ENCODE assay signal across 32 cellular contexts in the genomic region with DNA sequence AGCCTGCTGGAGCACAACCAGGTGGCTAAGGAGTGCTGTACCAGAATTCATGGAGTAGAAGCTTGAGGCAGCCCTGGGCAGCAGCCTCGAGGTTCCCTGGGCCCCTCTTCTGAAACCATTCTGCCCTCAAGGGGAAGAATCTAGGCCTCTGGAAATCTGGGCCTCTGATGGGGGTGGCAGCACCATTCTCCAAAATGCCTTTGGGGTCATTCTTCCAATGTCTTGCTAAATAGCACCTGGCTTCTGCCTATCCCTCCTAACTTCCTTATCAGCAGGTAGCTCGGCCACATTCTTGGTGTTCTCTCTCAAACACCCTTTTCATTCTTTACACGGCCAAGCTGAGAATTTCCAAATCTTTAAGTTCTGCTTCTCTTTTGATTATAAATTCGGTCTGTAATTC.
DNase-seq lines count a peak whose midpoint lies in the region; ATAC-seq and TF ChIP-seq lines count a peak whose summit lies in the region.
"Had no signal": no experiment of that assay in that cellular context is flagged by ENCODE, and none has a peak within 500 bp of the region (broad histone marks: within the 10 kb centered on the region; RNA-seq: fewer than 3 reads in every experiment).

No MANE protein-coding gene starts in this region.

- H4K91ac ChIP-seq in trophoblast cell (ENCODE audit: low read depth, low read length), result no peak overlapping the region

- no peak overlapping the region for H3K18ac ChIP-seq in trophoblast cell (ENCODE audit: low read length)

- peak overlapping the region; percentile 25 for H3K27ac ChIP-seq in trophoblast cell (ENCODE audit: low read depth, low read length)
- H3K27ac ChIP-seq: 22Rv1; A549; BLaER1; BLaER1 treated with 17β-estradiol and CSF1 and Interleukin-3, amounts not matched to agents 10 nM and 100 nM; C4-2B had no signal

- intact Hi-C loops in Caco-2 (cut with micrococcal nuclease; ENCODE audit: unreplicated experiment) (no loop called here), mucosa of descending colon (cut with DNase I, micrococcal nuclease) (no loop called here)

- no peak overlapping the region for H4K8ac ChIP-seq in trophoblast cell (ENCODE audit: low read depth, low read length)

- H3K9me3 Mint-ChIP-seq in Caco-2 (ENCODE audit: unreplicated experiment), result no peaks in the 10 kb centered on the region
- H3K9me3 Mint-ChIP-seq: CD4-positive, CD25-positive, alpha-beta regulatory T cell; CD8-positive, alpha-beta T cell had no signal

- H3K9me3 ChIP-seq in Caco-2 (no peaks in the 10 kb centered on the region), trophoblast cell (ENCODE audit: insufficient read depth, low read depth, low read length) (peaks cover 3% of the 10 kb centered on the region), mucosa of descending colon (no peaks in the 10 kb centered on the region)
- H3K9me3 ChIP-seq: A549, BE2C had no signal

- no peak overlapping the region for H3K23ac ChIP-seq in trophoblast cell (ENCODE audit: low read length)

- no peak overlapping the region for H2AFZ ChIP-seq in trophoblast cell (ENCODE audit: insufficient read depth, low read length, poor library complexity)

- H3K14ac ChIP-seq in trophoblast cell (ENCODE audit: low read length), result no peak overlapping the region

- no peaks in the 10 kb centered on the region for H3K36me3 Mint-ChIP-seq in Caco-2 (ENCODE audit: insufficient read depth, unreplicated experiment)
- H3K36me3 Mint-ChIP-seq: CD14-positive monocyte; CD4-positive, CD25-positive, alpha-beta regulatory T cell; CD8-positive, alpha-beta memory T cell; CD8-positive, alpha-beta T cell had no signal

- WGBS in trophoblast cell (ENCODE audit: extremely low coverage, insufficient coverage, insufficient read length), result no CpG with 5 or more reads among the region's 4 CpGs

- H2BK120ac ChIP-seq in trophoblast cell (ENCODE audit: insufficient read depth, low read length, poor library complexity), result no peak overlapping the region

- ATAC-seq in mucosa of descending colon, result no peak
- ATAC-seq: A549; CD8-positive, alpha-beta T cell had no signal

- H4K12ac ChIP-seq in trophoblast cell (ENCODE audit: low read depth, low read length), result no peak overlapping the region

- no peak overlapping the region for H3K4me2 ChIP-seq in trophoblast cell (ENCODE audit: low read length)
- H3K4me2 ChIP-seq: A549; BLaER1; BLaER1 treated with 17β-estradiol and CSF1 and Interleukin-3, amounts not matched to agents 10 nM and 100 nM had no signal

- H3K27me3 Mint-ChIP-seq in Caco-2 (ENCODE audit: insufficient read depth, unreplicated experiment), result no peaks in the 10 kb centered on the region
- H3K27me3 Mint-ChIP-seq: B cell; CD4-positive, alpha-beta memory T cell; CD4-positive, alpha-beta T cell; CD4-positive, CD25-positive, alpha-beta regulatory T cell had no signal

- DNase-seq in Caco-2 (peak; percentile 15 to 39), ELF-1 (ENCODE audit: low read depth, low spot score) (peak; percentile 65), trophoblast cell (peak; percentile 68 to 84), mucosa of descending colon (no peak), NCI-H1417 treated with DMSO at 0.1 percent for 48 hours (lab: John Stamatoyannopoulos, UW) (no peak)
- DNase-seq in activated naive CD4-positive, alpha-beta T cell treated with Interleukin-2 at 50 U/mL for 16 hours, result no peak
- DNase-seq: 8988T; ACHN; AML-193; BE2C; C1 segment of cervical spinal cord; Calu3; CD4-positive, alpha-beta memory T cell; CD4-positive, alpha-beta T cell; CD4-positive, CD25-positive, alpha-beta regulatory T cell; CD8-positive, alpha-beta memory T cell; CD8-positive, alpha-beta T cell; COR-L47; DMS 273 treated with DMSO at 0.1 percent for 48 hours; DMS153; DMS53; DMS79; DMS79 treated with DMSO at 0.1 percent for 48 hours; DND-41; EL had no signal

- BruUV-seq in Caco-2 (replicated peaks; lab: Mats Ljungman, UMichigan), result no TSS peak

- no peak overlapping the region for H2BK12ac ChIP-seq in trophoblast cell (ENCODE audit: low read length)

- H3K27ac Mint-ChIP-seq in Caco-2 (ENCODE audit: unreplicated experiment), result no peak overlapping the region
- H3K27ac Mint-ChIP-seq: B cell; CD14-positive monocyte; CD4-positive, alpha-beta memory T cell; CD4-positive, alpha-beta T cell; CD4-positive, CD25-positive, alpha-beta regulatory T cell; CD8-positive, alpha-beta memory T cell; CD8-positive, alpha-beta T cell had no signal

- TF ChIP-seq CTCF in Caco-2 (IDR thresholded peaks at IDR 0.05; ENCODE audit: insufficient read depth in 1 of 2, low read depth in 1 of 2, low read length in 1 of 2, severe bottlenecking in 1 of 2, unreplicated experiment in 1 of 2) (no peak), mucosa of descending colon (IDR thresholded peaks at IDR 0.05) (no peak)

- H3K4me3 ChIP-seq in Caco-2 (ENCODE audit: low read depth, low read length), result no peak overlapping the region
- H3K4me3 ChIP-seq in trophoblast cell (ENCODE audit: low read depth, low read length), result no peak overlapping the region
- no peak overlapping the region for H3K4me3 ChIP-seq in mucosa of descending colon
- H3K4me3 ChIP-seq: A549; BLaER1; BLaER1 treated with 17β-estradiol and CSF1 and Interleukin-3, amounts not matched to agents 10 nM and 100 nM had no signal

- H3K4me1 ChIP-seq in Caco-2, result no peaks in the 10 kb centered on the region
- H3K4me1 ChIP-seq in trophoblast cell (ENCODE audit: control insufficient read depth in 1 of 2, insufficient read depth in 2 of 2, low read length in 2 of 2), result peaks cover 5% of the 10 kb centered on the region in 2 experiments
- no peaks in the 10 kb centered on the region for H3K4me1 ChIP-seq in mucosa of descending colon (ENCODE audit: low read depth)
- H3K4me1 ChIP-seq: A549 had no signal

- H2AK5ac ChIP-seq in trophoblast cell (ENCODE audit: low read length), result no peak overlapping the region

- H3K79me2 ChIP-seq in trophoblast cell (ENCODE audit: control insufficient read depth, insufficient read depth, low read length, poor library complexity), result no peaks in the 10 kb centered on the region

- H3K4me3 Mint-ChIP-seq in Caco-2 (ENCODE audit: unreplicated experiment), result no peak overlapping the region
- H3K4me3 Mint-ChIP-seq: B cell; CD14-positive monocyte; CD4-positive, alpha-beta memory T cell; CD4-positive, alpha-beta T cell; CD4-positive, CD25-positive, alpha-beta regulatory T cell; CD8-positive, alpha-beta memory T cell; CD8-positive, alpha-beta T cell had no signal

- no peak overlapping the region for H3K9ac ChIP-seq in trophoblast cell (ENCODE audit: low read length)
- H3K9ac ChIP-seq: BLaER1; BLaER1 treated with 17β-estradiol and CSF1 and Interleukin-3, amounts not matched to agents 10 nM and 100 nM had no signal

- no peaks in the 10 kb centered on the region for H3K79me1 ChIP-seq in trophoblast cell (ENCODE audit: low read length)

- no peaks in the 10 kb centered on the region for H3K36me3 ChIP-seq in Caco-2 (ENCODE audit: control insufficient read depth, insufficient read depth, low read length)
- no peaks in the 10 kb centered on the region for H3K36me3 ChIP-seq in trophoblast cell (ENCODE audit: control insufficient read depth in 1 of 2, insufficient read depth in 2 of 2, low read length in 2 of 2)
- no peaks in the 10 kb centered on the region for H3K36me3 ChIP-seq in mucosa of descending colon (ENCODE audit: low read depth)
- H3K36me3 ChIP-seq: BE2C; BLaER1; BLaER1 treated with 17β-estradiol and CSF1 and Interleukin-3, amounts not matched to agents 10 nM and 100 nM had no signal

- no peaks in the 10 kb centered on the region for H3K27me3 ChIP-seq in Caco-2 (replicated peaks; ENCODE audit: control insufficient read depth, insufficient read depth, low read length)
- no peaks in the 10 kb centered on the region for H3K27me3 ChIP-seq in trophoblast cell (ENCODE audit: insufficient read depth, low read length)
- H3K27me3 ChIP-seq: BE2C; BLaER1; BLaER1 treated with 17β-estradiol and CSF1 and Interleukin-3, amounts not matched to agents 10 nM and 100 nM had no signal

- H2BK5ac ChIP-seq in trophoblast cell (ENCODE audit: low read depth, low read length, poor library complexity), result no peak overlapping the region

- POLR2A ChIA-PET in Caco-2 (lab: Charles Lee), result no interaction called here

- no peak overlapping the region for H3K4ac ChIP-seq in trophoblast cell (ENCODE audit: low read depth, low read length)

- CTCF ChIA-PET in Caco-2 (lab: Charles Lee), result no interaction called here

- H3K4me1 Mint-ChIP-seq in Caco-2 (ENCODE audit: low read depth, unreplicated experiment), result peaks cover 8% of the 10 kb centered on the region
- H3K4me1 Mint-ChIP-seq: B cell had no signal

Comparison
In these comparisons a context has a peak if more than half of its experiments do, and no peak if none do; other contexts are left out.
1. DNase-seq: peak in Caco-2 (2 of 2), ELF-1 (single experiment) and trophoblast cell (2 of 2); none in mucosa of descending colon (0 of 3), NCI-H1417 treated with DMSO at 0.1 percent for 48 hours (single experiment) and activated naive CD4-positive, alpha-beta T cell treated with Interleukin-2 at 50 U/mL for 16 hours (single experiment).